ENCODE assay signal across 16 cellular contexts in genomic region chr1:9869831-9870251, GRCh38. TPM values are rescaled to one million over a fixed set of nuclear protein-coding genes. Genes with fewer than 3 reads are reported as not detected.
DNase-seq lines count a peak whose midpoint lies in the region; ATAC-seq and TF ChIP-seq lines count a peak whose summit lies in the region.
"Had no signal": no experiment of that assay in that cellular context is flagged by ENCODE, and none has a peak within 500 bp of the region (broad histone marks: within the 10 kb centered on the region; RNA-seq: fewer than 3 reads in every experiment).

No MANE protein-coding gene starts in this region.

- H3K27ac ChIP-seq in RWPE1 (peak overlapping the region; percentile 77), transverse colon (no peak overlapping the region)
- H3K27ac ChIP-seq: A549 had no signal

- H3K9me3 ChIP-seq in transverse colon, result no peaks in the 10 kb centered on the region
- H3K9me3 ChIP-seq: A549, MG63, SK-N-SH had no signal

- ATAC-seq in left colon (peak; percentile 61), GM18858 (IDR thresholded peaks at IDR 0.05; ENCODE audit: unreplicated experiment) (no peak), GM18511 (IDR thresholded peaks at IDR 0.05; ENCODE audit: unreplicated experiment) (no peak)
- ATAC-seq: A549 had no signal

- H3K4me3 ChIP-seq in epithelial cell of esophagus (ENCODE audit: low read length), result no peak overlapping the region
- no peak overlapping the region for H3K4me3 ChIP-seq in transverse colon
- H3K4me3 ChIP-seq: A549, MG63 had no signal

- POLR2A ChIA-PET in RWPE1 (lab: Yijun Ruan, JAX; ENCODE audit: low non-redundant PET), result no interaction called here

- WGBS in transverse colon (ENCODE audit: low coverage in 1 of 2), 2 donors, result 90% methylated on average over 7 of the region's 13 CpGs; no CpG with 5 or more reads in 1 of the 2 donors

- H3K4me1 ChIP-seq in transverse colon, result peaks cover 0 to 13% (median 3%) of the 10 kb centered on the region in 4 donors
- H3K4me1 ChIP-seq: A549 had no signal

- no peak for TF ChIP-seq POLR2A in transverse colon (IDR thresholded peaks at IDR 0.05)

- no peak for TF ChIP-seq EP300 in transverse colon (IDR thresholded peaks at IDR 0.05; ENCODE audit: low read depth)

- H3K27me3 ChIP-seq in transverse colon, result no peaks in the 10 kb centered on the region
- H3K27me3 ChIP-seq: MG63 had no signal

- TF ChIP-seq CTCF in RWPE1 (conservative IDR thresholded peaks at IDR 0.05; ENCODE audit: low read depth), result no peak
- no peak for TF ChIP-seq CTCF in epithelial cell of esophagus (IDR thresholded peaks at IDR 0.05; ENCODE audit: insufficient read depth, low read depth, low read length, missing control alignments)
- TF ChIP-seq CTCF in transverse colon (IDR thresholded peaks at IDR 0.05), result no peak

- in situ Hi-C loops in transverse colon (cut with MboI; ENCODE audit: low pct_ligation_motif_present in 1 of 4, low pct_unique_long_range_greater_than_20kb in 1 of 4, low sequenced_read_pairs in 3 of 4), result loop anchor here in 3 of 4 donors (5.0 to 10.0 kb wide), 6 partner anchors 75 to 245 kb away; partner anchors contain the start of genes LZIC (in 1 of the 3) and NMNAT1 (in 1 of the 3)

- intact Hi-C loops in left colon (cut with DNase I, micrococcal nuclease) (loop anchor here (5.0 to 10.0 kb wide), 3 partner anchors 85 to 245 kb away; no protein-coding TSS in a partner anchor), transverse colon (cut with DNase I; ENCODE audit: low total_unique reads) (loop anchor here (5.0 to 10.0 kb wide), 3 partner anchors 83 to 465 kb away; no protein-coding TSS in a partner anchor)

- H3K36me3 ChIP-seq in transverse colon, result no peaks in the 10 kb centered on the region
- H3K36me3 ChIP-seq: MG63 had no signal

- peak; percentile 41 for DNase-seq in RWPE1 (ENCODE audit: low spot score)
- peak; percentile 93 for DNase-seq in epithelial cell of esophagus (ENCODE audit: low read depth)
- DNase-seq in left colon, result peak in 1 of 2 donors; percentile 32
- peak; percentile 21 for DNase-seq in transverse colon
- DNase-seq in NCI-H2171 (lab: John Stamatoyannopoulos, UW), result no peak
- DNase-seq: Kasumi-1, MG63, NCI-H1417, NCI-H187, NCI-H446 treated with DMSO at 0.1 percent for 48 hours, NCI-H526 treated with DMSO at 0.1 percent for 48 hours, SHP77 treated with DMSO at 0.1 percent for 48 hours, SK-N-SH had no signal

- CTCF ChIA-PET in RWPE1 (lab: Yijun Ruan, JAX), result interaction anchor here (0.6 to 1.1 kb wide), 3 partner anchors 9 to 93 kb away, joined by 3 to 12 read pairs (median 4); no protein-coding TSS in a partner anchor

RNA-seq across cellular contexts. Expression of gene CTNNBIP1, which starts 40.2 kb away (rescaled TPM):
- total RNA-seq in left colon, result 10 to 100 TPM; 25.7 to 30.9 TPM
- total RNA-seq in transverse colon, result 10 to 100 TPM in 3 of 4 donors, 1 to 10 TPM in 1; 7.9 to 24.4 (median 15.7) TPM

RNA-seq across cellular contexts. Expression of gene CLSTN1, which starts 46.1 kb away (rescaled TPM):
- 100 to 1,000 TPM; 235 to 251 TPM for total RNA-seq in left colon
- 100 to 1,000 TPM; 118 to 191 (median 143) TPM for total RNA-seq in transverse colon
